ENCODE assay signal across 8 cellular contexts in the genomic region with DNA sequence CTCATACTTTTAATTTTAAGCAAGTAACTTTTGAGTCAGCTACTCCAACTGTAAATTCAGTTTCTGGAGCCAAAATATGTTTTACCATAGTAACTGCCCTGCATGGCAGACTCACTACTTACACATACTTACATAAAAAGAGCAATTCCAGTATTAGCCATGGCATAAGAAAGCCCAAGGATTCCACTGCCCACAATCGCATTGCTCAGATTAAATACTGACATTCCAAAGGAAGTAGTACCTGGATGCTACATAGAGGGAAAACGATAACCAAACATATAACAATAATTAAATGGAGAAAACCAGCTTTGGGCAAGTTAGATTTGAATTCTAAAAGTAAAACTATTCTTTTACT. TPM values are rescaled to one million over a fixed set of nuclear protein-coding genes. Genes with fewer than 3 reads are reported as not detected.
A peak's percentile ranks its signal among the peaks of the same experiment; 100 is the strongest.
DNase-seq lines count a peak whose midpoint lies in the region; ATAC-seq and TF ChIP-seq lines count a peak whose summit lies in the region.

No MANE protein-coding gene starts in this region.

- POLR2A ChIA-PET in CD8-positive, alpha-beta T cell (lab: Charles Lee): interaction anchor here (0.6 to 4.5 kb wide), 15 partner anchors 8 to 841 kb away, joined by 3 to 36 read pairs (median 3); partner anchors contain the start of gene SLC38A1
- POLR2A ChIA-PET in OCI-LY7 (lab: Charles Lee): interaction anchor here (1.0 to 1.9 kb wide), 2 partner anchors 107 to 379 kb away, joined by 3 to 5 read pairs; no protein-coding TSS in a partner anchor

- H3K9me3 Mint-ChIP-seq in CD8-positive, alpha-beta T cell: no peaks in the 10 kb centered on the region
- no peaks in the 10 kb centered on the region for H3K9me3 Mint-ChIP-seq in endodermal cell

- H3K9me2 ChIP-seq in OCI-LY7 (ENCODE audit: insufficient read depth, low read length): no peaks in the 10 kb centered on the region

- H3K36me3 Mint-ChIP-seq in CD8-positive, alpha-beta T cell: peaks cover 65% of the 10 kb centered on the region
- peaks cover 59% of the 10 kb centered on the region for H3K36me3 Mint-ChIP-seq in endodermal cell (ENCODE audit: low read depth)

- H3K4me2 ChIP-seq in OCI-LY7 (ENCODE audit: low read length): peak overlapping the region; percentile 91

- WGBS in endodermal cell (ENCODE audit: insufficient coverage in 1 of 2, insufficient read length in 1 of 2), 2 experiments: 66% methylated on average over 2 of the region's 2 CpGs; no CpG with 5 or more reads in 1 of the 2 experiments

- no peak for DNase-seq in CD8-positive, alpha-beta T cell
- no peak for DNase-seq in OCI-LY7 (ENCODE audit: low spot score)
- DNase-seq in endodermal cell: no peak
- DNase-seq in activated effector memory CD4-positive, alpha-beta T cell treated with Interleukin-2 at 50 U/mL for 16 hours: no peak
- no peak for DNase-seq in NCI-H2196 treated with DMSO at 0.1 percent for 48 hours (lab: John Stamatoyannopoulos, UW; ENCODE audit: unreplicated experiment)

- peak overlapping the region; percentile 93 for H3K4me3 ChIP-seq in CD8-positive, alpha-beta T cell (ENCODE audit: low read depth, low read length)
- H3K4me3 ChIP-seq in OCI-LY7 (ENCODE audit: low read depth, low read length, poor library complexity, severe bottlenecking) (peak overlapping the region; percentile 95), endodermal cell (ENCODE audit: low read length) (peak overlapping the region; percentile 98), neutrophil (ENCODE audit: low read depth in 1 of 2, low read length in 1 of 2) (peak overlapping the region; percentile 91 to 99)

- peaks cover 20% of the 10 kb centered on the region for H4K20me1 ChIP-seq in OCI-LY7 (ENCODE audit: insufficient read depth, low read length)

- H3K4me1 Mint-ChIP-seq in CD8-positive, alpha-beta T cell (ENCODE audit: low read depth): peaks cover 66% of the 10 kb centered on the region
- peaks cover 48% of the 10 kb centered on the region for H3K4me1 Mint-ChIP-seq in endodermal cell

- H3K9me3 ChIP-seq in CD8-positive, alpha-beta T cell (ENCODE audit: low read length): no peaks in the 10 kb centered on the region
- no peaks in the 10 kb centered on the region for H3K9me3 ChIP-seq in OCI-LY7 (ENCODE audit: low read length)
- no peaks in the 10 kb centered on the region for H3K9me3 ChIP-seq in endodermal cell (ENCODE audit: control insufficient read depth, low read length)
- H3K9me3 ChIP-seq in neutrophil: no peaks in the 10 kb centered on the region

- H3K27ac Mint-ChIP-seq in CD8-positive, alpha-beta T cell: peak overlapping the region; percentile 98
- H3K27ac Mint-ChIP-seq in endodermal cell: no peak overlapping the region

- no peaks in the 10 kb centered on the region for H3K27me3 Mint-ChIP-seq in CD8-positive, alpha-beta T cell (ENCODE audit: low read depth)
- H3K27me3 Mint-ChIP-seq in endodermal cell (ENCODE audit: insufficient read depth): peaks cover 13% of the 10 kb centered on the region

- no peak overlapping the region for H3K27ac ChIP-seq in CD8-positive, alpha-beta T cell (ENCODE audit: low read depth, low read length)
- H3K27ac ChIP-seq in OCI-LY7 (ENCODE audit: low read depth, low read length, poor library complexity, severe bottlenecking) (no peak overlapping the region), endodermal cell (ENCODE audit: low read depth, low read length) (no peak overlapping the region), neutrophil (peak overlapping the region; percentile 97)

- ATAC-seq in CD8-positive, alpha-beta T cell: no peak
- no peak for ATAC-seq in HG02642 (IDR thresholded peaks at IDR 0.05; ENCODE audit: poor library complexity, unreplicated experiment)
- no peak for ATAC-seq in HG03439 (IDR thresholded peaks at IDR 0.05; ENCODE audit: unreplicated experiment)

- H3K27me3 ChIP-seq in CD8-positive, alpha-beta T cell (ENCODE audit: insufficient read depth, low read length): no peaks in the 10 kb centered on the region
- H3K27me3 ChIP-seq in endodermal cell (ENCODE audit: control insufficient read depth, insufficient read depth, low read length, poor library complexity, severe bottlenecking) (peaks cover 10% of the 10 kb centered on the region), neutrophil (no peaks in the 10 kb centered on the region)

- TF ChIP-seq CTCF in CD8-positive, alpha-beta T cell (IDR thresholded peaks at IDR 0.05): no peak
- TF ChIP-seq CTCF in OCI-LY7 (conservative IDR thresholded peaks at IDR 0.05; ENCODE audit: low read length) (no peak), endodermal cell (conservative IDR thresholded peaks at IDR 0.05) (no peak), neutrophil (IDR thresholded peaks at IDR 0.05) (no peak)

- CTCF ChIA-PET in CD8-positive, alpha-beta T cell (lab: Charles Lee): interaction anchor here (0.7 to 2.8 kb wide), 2 partner anchors 291 to 304 kb away, joined by 3 to 9 read pairs; no protein-coding TSS in a partner anchor
- CTCF ChIA-PET in OCI-LY7 (lab: Charles Lee; ENCODE audit: unreplicated experiment): no interaction called here

- peak overlapping the region; percentile 89 for H3K4me3 Mint-ChIP-seq in CD8-positive, alpha-beta T cell
- H3K4me3 Mint-ChIP-seq in endodermal cell: peak overlapping the region; percentile 98

- peaks cover 47% of the 10 kb centered on the region for H3K36me3 ChIP-seq in CD8-positive, alpha-beta T cell (ENCODE audit: insufficient read depth, low read length)
- H3K36me3 ChIP-seq in OCI-LY7 (ENCODE audit: insufficient read depth, low read length) (peaks cover 58% of the 10 kb centered on the region), endodermal cell (ENCODE audit: control insufficient read depth, insufficient read depth, low read length) (peaks cover 57% of the 10 kb centered on the region), neutrophil (peaks cover 57% of the 10 kb centered on the region)

- no peak overlapping the region for H2AFZ ChIP-seq in OCI-LY7 (ENCODE audit: low read length)

- peaks cover 61% of the 10 kb centered on the region for H3K4me1 ChIP-seq in CD8-positive, alpha-beta T cell (ENCODE audit: insufficient read depth, low read length)
- H3K4me1 ChIP-seq in OCI-LY7 (ENCODE audit: insufficient read depth, low read length, poor library complexity, severe bottlenecking) (peaks cover 24% of the 10 kb centered on the region), endodermal cell (ENCODE audit: control insufficient read depth, insufficient read depth, low read length) (peaks cover 28% of the 10 kb centered on the region), neutrophil (ENCODE audit: control insufficient read depth in 1 of 2, insufficient read depth in 1 of 2, low read depth in 1 of 2, low read length in 1 of 2) (peaks cover 60 to 65% of the 10 kb centered on the region in 2 experiments)

- peak overlapping the region; percentile 100 for H3K9ac ChIP-seq in endodermal cell (ENCODE audit: extremely low read depth, low read length, poor library complexity, severe bottlenecking)

- BruUV-seq in OCI-LY7 (replicated peaks; lab: Mats Ljungman, UMichigan): TSS peak; percentile 60

- intact Hi-C loops in CD8-positive, alpha-beta T cell (cut with DNase I, micrococcal nuclease): loop anchor here (2.0 to 10.0 kb wide), 10 partner anchors 152 to 1444 kb away; partner anchors contain the start of genes HDAC7 (in 1 of the 2) and RPAP3 (in 1 of the 2)
- intact Hi-C loops in OCI-LY7 (cut with micrococcal nuclease; ENCODE audit: unreplicated experiment): loop anchor here (5.0 kb wide), 2 partner anchors 378 to 643 kb away; partner anchors contain the start of genes ARID2 and SCAF11

- H3K79me2 ChIP-seq in OCI-LY7 (ENCODE audit: insufficient read depth, low read depth, low read length): peaks cover 35% of the 10 kb centered on the region; the same call in 1 of the 2 replicates

RNA-seq across cellular contexts. Expression of gene SLC38A2, which starts 2.2 kb away (rescaled TPM):
- total RNA-seq in CD8-positive, alpha-beta T cell: 100 to 1,000 TPM; 268 to 279 TPM
- 66.2 and 70.5 TPM in 2 replicates for total RNA-seq in OCI-LY7 (2014; rRNA removed; shearing (Covaris generic))
- total RNA-seq in OCI-LY7 (2022) (93.5 and 107 TPM in 2 replicates), endodermal cell (100 to 1,000 TPM; 156 to 230 TPM)
- polyA plus RNA-seq in endodermal cell (2013, experiment 1 of 2): 185 TPM
- 170 TPM for polyA plus RNA-seq in endodermal cell (2013, experiment 2 of 2)
